ENCODE assay signal across 1 cellular context in genomic region chr18:73774836-73775509, GRCh38.
TF ChIP-seq lines count a peak whose summit lies in the region.

No MANE protein-coding gene starts in this region.

TF ChIP-seq in SK-N-SH treated with all-trans-retinoic acid at 6 μM for 48 hours, 23 proteins besides CTCF, POLR2A, EP300 and RAD21 (continued from another document):
- no peak for TF ChIP-seq TSHZ2 (CRISPR knock-in tag; IDR thresholded peaks at IDR 0.05)
- no peak for TF ChIP-seq ESRRG (CRISPR knock-in tag; IDR thresholded peaks at IDR 0.05)
- TF ChIP-seq ZFP30 (CRISPR knock-in tag; IDR thresholded peaks at IDR 0.05) = no peak
- no peak for TF ChIP-seq ARNTL (CRISPR knock-in tag; IDR thresholded peaks at IDR 0.05; ENCODE audit: borderline replicate concordance, low read depth)
- no peak for TF ChIP-seq ISL1 (CRISPR knock-in tag; IDR thresholded peaks at IDR 0.05)
- TF ChIP-seq TOX (CRISPR knock-in tag; IDR thresholded peaks at IDR 0.05; ENCODE audit: borderline replicate concordance) = no peak
- no peak for TF ChIP-seq BACH2 (CRISPR knock-in tag; IDR thresholded peaks at IDR 0.05; ENCODE audit: borderline replicate concordance)
